ENCODE assay signal across 14 cellular contexts in genomic region chr10:113062977-113063967, GRCh38.
DNase-seq lines count a peak whose midpoint lies in the region; ATAC-seq, FAIRE-seq and TF ChIP-seq lines count a peak whose summit lies in the region.
"Had no signal": no experiment of that assay in that cellular context is flagged by ENCODE, and none has a peak within 500 bp of the region (broad histone marks: within the 10 kb centered on the region; RNA-seq: fewer than 3 reads in every experiment).

No MANE protein-coding gene starts in this region.

- H3K9ac ChIP-seq in IMR-90 (ENCODE audit: low read depth, low read length) (no peak overlapping the region), astrocyte (ENCODE audit: low read length) (no peak overlapping the region), mesendoderm (ENCODE audit: low read length) (peak overlapping the region; percentile 32)

- peaks cover 5% of the 10 kb centered on the region for H3K36me3 Mint-ChIP-seq in astrocyte (ENCODE audit: low read depth, unreplicated experiment)

- ATAC-seq in IMR-90 (ENCODE audit: low read depth) = peak; percentile 50
- no peak for ATAC-seq in GM21786 (IDR thresholded peaks at IDR 0.05; ENCODE audit: unreplicated experiment)
- ATAC-seq: heart left ventricle had no signal

- peak; percentile 11; the same call in 1 of the 2 replicates for TF ChIP-seq CTCF in IMR-90 (conservative IDR thresholded peaks at IDR 0.05; ENCODE audit: low read depth, low read length)
- TF ChIP-seq CTCF in astrocyte (IDR thresholded peaks at IDR 0.05; ENCODE audit: insufficient read depth, low read depth, low read length) = no peak
- no peak for TF ChIP-seq CTCF in D721Med (IDR thresholded peaks at IDR 0.05; ENCODE audit: insufficient read depth, missing control alignments)

- H3K9me1 ChIP-seq in IMR-90 (ENCODE audit: insufficient read depth, low read length) = peaks cover 14% of the 10 kb centered on the region

- H3K14ac ChIP-seq in IMR-90 (replicated peaks; ENCODE audit: low read depth, low read length) = peak overlapping the region; percentile 11; the same call in 1 of the 2 replicates

- H3K9me3 ChIP-seq in IMR-90 (ENCODE audit: control insufficient read depth, insufficient read depth, low read length) = no peaks in the 10 kb centered on the region
- H3K9me3 ChIP-seq in astrocyte (ENCODE audit: insufficient read depth, low read depth, low read length) = no peaks in the 10 kb centered on the region
- H3K9me3 ChIP-seq: heart left ventricle, neutrophil had no signal

- no peak overlapping the region for H2BK5ac ChIP-seq in IMR-90 (ENCODE audit: low read depth, low read length, poor library complexity, severe bottlenecking)
- peak overlapping the region; percentile 88 for H2BK5ac ChIP-seq in mesendoderm (ENCODE audit: low read length)

- peaks cover 2% of the 10 kb centered on the region for H3K36me3 ChIP-seq in IMR-90 (ENCODE audit: control insufficient read depth, insufficient read depth, low read length)
- no peaks in the 10 kb centered on the region for H3K36me3 ChIP-seq in astrocyte (ENCODE audit: insufficient read depth, low read length)
- no peaks in the 10 kb centered on the region for H3K36me3 ChIP-seq in mesendoderm (ENCODE audit: control insufficient read depth, insufficient read depth, low read length)
- H3K36me3 ChIP-seq: heart left ventricle, neutrophil had no signal

- H2BK120ac ChIP-seq in IMR-90 (ENCODE audit: low read depth, low read length) (0 out of 2 replicates have a peak overlapping the region, but pooled peaks have one; percentile 3), mesendoderm (ENCODE audit: low read depth, low read length) (peak overlapping the region; percentile 73)

- intact Hi-C loops in IMR-90 (cut with micrococcal nuclease) = no loop called here

- H3K9me3 Mint-ChIP-seq in astrocyte (ENCODE audit: unreplicated experiment) = no peaks in the 10 kb centered on the region
- H3K9me3 Mint-ChIP-seq: activated CD4-positive, alpha-beta memory T cell treated with anti-CD3 and anti-CD28 coated beads, Interleukin-2, amount 10 ng/mL, durations not matched to agents 7 days and 5 days had no signal

- H2AFZ ChIP-seq in IMR-90 (replicated peaks; ENCODE audit: low read length, poor library complexity) (peak overlapping the region; percentile 12), astrocyte (ENCODE audit: low read depth, low read length) (no peak overlapping the region)

- H2AK9ac ChIP-seq in IMR-90 (replicated peaks; ENCODE audit: low read depth, low read length, poor library complexity) = no peak overlapping the region

- H2BK15ac ChIP-seq in IMR-90 (ENCODE audit: low read depth, low read length) (no peak overlapping the region; the same call in 2 of the 3 replicates), mesendoderm (replicated peaks; ENCODE audit: low read depth) (no peak overlapping the region)

- peak overlapping the region; percentile 4; the same call in 1 of the 2 replicates for H4K91ac ChIP-seq in IMR-90 (ENCODE audit: insufficient read depth, low read depth, low read length)

- H3K4ac ChIP-seq in IMR-90 (ENCODE audit: low read depth, low read length) = peak overlapping the region; percentile 48
- peak overlapping the region; percentile 97 for H3K4ac ChIP-seq in mesendoderm (ENCODE audit: low read depth, low read length)

- peak overlapping the region; percentile 32; the same call in 1 of the 2 replicates for H2BK20ac ChIP-seq in IMR-90 (ENCODE audit: low read depth, low read length)

- H3K4me2 ChIP-seq in IMR-90 (ENCODE audit: low read depth, low read length) (no peak overlapping the region), astrocyte (ENCODE audit: low read length) (no peak overlapping the region), mesendoderm (ENCODE audit: low read length) (peak overlapping the region; percentile 2)

- H3K27ac ChIP-seq in IMR-90 (ENCODE audit: insufficient read depth, low read length) (no peak overlapping the region), astrocyte (ENCODE audit: low read depth, low read length) (no peak overlapping the region), mesendoderm (ENCODE audit: low read depth, low read length) (peak overlapping the region; percentile 13)
- H3K27ac ChIP-seq: neutrophil had no signal

- CTCF ChIA-PET in IMR-90 (lab: Yijun Ruan, JAX) = no interaction called here

- H3K56ac ChIP-seq in IMR-90 (ENCODE audit: extremely low read depth, insufficient read depth, low read length) (no peak overlapping the region), mesendoderm (ENCODE audit: low read length) (peak overlapping the region; percentile 84)

- DNase-seq in A172 (ENCODE audit: low spot score) (peak; percentile 87), IMR-90 (peak; percentile 62), astrocyte (ENCODE audit: low read depth) (peak; percentile 58), mesendoderm (peak; percentile 99), SKM-1 treated with dmso at 0.1 percent for 144 hours (lab: John Stamatoyannopoulos, UW; ENCODE audit: unreplicated experiment) (no peak), D721Med (ENCODE audit: insufficient read length, low spot score) (no peak), COLO829 (ENCODE audit: low spot score) (no peak)
- DNase-seq: activated CD4-positive, alpha-beta memory T cell treated with anti-CD3 and anti-CD28 coated beads, Interleukin-2, amount 10 ng/mL, durations not matched to agents 7 days and 5 days; activated gamma-delta T cell; heart left ventricle; small intestine; T-helper 9 cell had no signal

- BruUV-seq in IMR-90 (replicated peaks; lab: Mats Ljungman, UMichigan) = no TSS peak

- H4K8ac ChIP-seq in IMR-90 (ENCODE audit: low read depth in 2 of 2, low read length in 2 of 2) (peak overlapping the region in 1 of 2 experiments; percentile 53; a peak in 1 of 4 replicates), mesendoderm (ENCODE audit: low read depth, low read length) (no peak overlapping the region)

- 24% methylated on average over 2 of the region's 17 CpGs; no CpG with 5 or more reads in 1 of the 2 experiments for WGBS in IMR-90 (ENCODE audit: extremely low coverage in 2 of 2, insufficient read length in 1 of 2), 2 experiments
- WGBS in mesendoderm (ENCODE audit: extremely low coverage, insufficient coverage, low lambda C conversion rate) = no CpG with 5 or more reads among the region's 17 CpGs

- H2AK5ac ChIP-seq in IMR-90 (ENCODE audit: low read depth, low read length) = peak overlapping the region; percentile 77; the same call in 1 of the 2 replicates
- peak overlapping the region; percentile 3 for H2AK5ac ChIP-seq in mesendoderm (ENCODE audit: low read length)

- peaks cover 22% of the 10 kb centered on the region for H3K4me1 ChIP-seq in IMR-90 (ENCODE audit: control insufficient read depth, insufficient read depth, low read length)
- H3K4me1 ChIP-seq in astrocyte (ENCODE audit: insufficient read depth, low read length) = peaks cover 25% of the 10 kb centered on the region
- H3K4me1 ChIP-seq in mesendoderm (ENCODE audit: control insufficient read depth, low read depth, low read length) = peaks cover 51% of the 10 kb centered on the region

- dilution Hi-C loops in IMR-90 (cut with HindIII; ENCODE audit: low sequenced_read_pairs, unreplicated experiment) = no loop called here

- peaks cover 38 to 73% of the 10 kb centered on the region in 2 experiments for H3K79me1 ChIP-seq in IMR-90 (ENCODE audit: low read depth in 1 of 2, low read length in 2 of 2)
- H3K79me1 ChIP-seq in mesendoderm (ENCODE audit: low read length) = peaks cover 7% of the 10 kb centered on the region

- TF ChIP-seq POLR2A in IMR-90 (IDR thresholded peaks at IDR 0.05; ENCODE audit: low read depth, low read length) = no peak

- H3K27me3 Mint-ChIP-seq in astrocyte (ENCODE audit: low read depth, unreplicated experiment) = no peaks in the 10 kb centered on the region

- FAIRE-seq in astrocyte (lab: Jason Lieb, UNC) (no peak), D721Med (lab: Jason Lieb, UNC) (no peak)
- FAIRE-seq: small intestine had no signal

- POLR2A ChIA-PET in IMR-90 (lab: Charles Lee; ENCODE audit: unreplicated experiment) = no interaction called here

- H3K27me3 ChIP-seq in IMR-90 (ENCODE audit: control insufficient read depth, insufficient read depth, low read length) (no peaks in the 10 kb centered on the region), astrocyte (ENCODE audit: insufficient read depth, low read length) (no peaks in the 10 kb centered on the region), mesendoderm (ENCODE audit: insufficient read depth, low read length, poor library complexity) (no peaks in the 10 kb centered on the region)
- H3K27me3 ChIP-seq: heart left ventricle, neutrophil had no signal

- H4K20me1 ChIP-seq in IMR-90 (ENCODE audit: insufficient read depth, low read length) = peaks cover 7% of the 10 kb centered on the region; the same call in 1 of the 2 replicates
- peaks cover 15% of the 10 kb centered on the region for H4K20me1 ChIP-seq in astrocyte (ENCODE audit: insufficient read depth, low read length)

- peak overlapping the region; percentile 39 for H3K23ac ChIP-seq in IMR-90 (ENCODE audit: low read depth, low read length)
- H3K23ac ChIP-seq in mesendoderm (ENCODE audit: low read length) = peak overlapping the region; percentile 53

- in situ Hi-C loops in IMR-90 (cut with MboI; ENCODE audit: low sequenced_read_pairs) = no loop called here

- H3K18ac ChIP-seq in IMR-90 (ENCODE audit: low read depth, low read length) (no peak overlapping the region), mesendoderm (ENCODE audit: low read length) (peak overlapping the region; percentile 86)

- H4K5ac ChIP-seq in IMR-90 (ENCODE audit: low read depth, low read length) (no peak overlapping the region), mesendoderm (ENCODE audit: low read length) (no peak overlapping the region)

- H3K4me3 Mint-ChIP-seq in astrocyte (ENCODE audit: unreplicated experiment) = no peak overlapping the region
- H3K4me3 Mint-ChIP-seq: activated CD4-positive, alpha-beta memory T cell treated with anti-CD3 and anti-CD28 coated beads, Interleukin-2, amount 10 ng/mL, durations not matched to agents 7 days and 5 days had no signal

- peaks cover 47% of the 10 kb centered on the region for H3K4me1 Mint-ChIP-seq in astrocyte (ENCODE audit: low read depth, unreplicated experiment)
- H3K4me1 Mint-ChIP-seq: activated CD4-positive, alpha-beta memory T cell treated with anti-CD3 and anti-CD28 coated beads, Interleukin-2, amount 10 ng/mL, durations not matched to agents 7 days and 5 days had no signal

- H3K79me2 ChIP-seq in astrocyte (ENCODE audit: insufficient read depth, low read length) (peaks cover 45% of the 10 kb centered on the region), mesendoderm (ENCODE audit: control insufficient read depth, insufficient read depth, low read length) (peaks cover 20% of the 10 kb centered on the region)

- TF ChIP-seq RAD21 in IMR-90 (IDR thresholded peaks at IDR 0.05; ENCODE audit: low read length) = peak; percentile 24; the same call in 1 of the 2 replicates

- peak overlapping the region; percentile 7 for H3K27ac Mint-ChIP-seq in astrocyte (ENCODE audit: unreplicated experiment)
- H3K27ac Mint-ChIP-seq: activated CD4-positive, alpha-beta memory T cell treated with anti-CD3 and anti-CD28 coated beads, Interleukin-2, amount 10 ng/mL, durations not matched to agents 7 days and 5 days had no signal

- H3K4me3 ChIP-seq in IMR-90 (ENCODE audit: insufficient read depth, low read depth, low read length) (no peak overlapping the region), astrocyte (ENCODE audit: insufficient read depth, low read depth, low read length) (no peak overlapping the region), mesendoderm (ENCODE audit: low read length) (no peak overlapping the region)
- H3K4me3 ChIP-seq: heart left ventricle had no signal

TF ChIP-seq in IMR-90, 13 proteins besides CTCF, POLR2A, EP300 and RAD21 (continues in another document):
- no peak for TF ChIP-seq BHLHE40 (IDR thresholded peaks at IDR 0.05; ENCODE audit: low read depth, low read length)

Comparison
In these comparisons a context has a peak if more than half of its experiments do, and no peak if none do; other contexts are left out.
1. DNase-seq: peak in A172 (single experiment), IMR-90 (single experiment), astrocyte (single experiment) and mesendoderm (single experiment); none in SKM-1 treated with dmso at 0.1 percent for 144 hours (single experiment), D721Med (single experiment) and COLO829 (single experiment).